21 cellular contexts compared by ENCODE assay signal in the genomic region with DNA sequence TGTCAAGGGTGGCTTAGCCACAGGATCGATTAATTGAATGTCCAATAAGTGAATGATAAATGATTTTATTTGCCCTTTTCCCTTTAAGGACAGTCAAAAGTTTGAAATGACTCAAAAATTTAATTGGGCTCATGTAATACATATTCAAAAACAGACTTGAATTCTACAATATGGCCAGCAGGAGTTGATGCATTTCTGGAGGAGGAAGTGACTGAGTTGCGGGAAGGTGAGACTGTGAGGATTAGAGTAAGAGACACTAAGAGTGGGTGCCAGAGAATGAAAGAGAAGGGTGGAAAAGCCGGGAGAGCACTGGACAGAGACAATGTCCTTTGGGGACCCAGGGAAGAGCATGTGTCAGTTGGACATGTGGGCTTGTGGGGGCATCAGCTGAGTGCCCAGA.
"Had no signal": no experiment of that assay in that cellular context is flagged by ENCODE, and none has a peak within 500 bp of the region (broad histone marks: within the 10 kb centered on the region; RNA-seq: fewer than 3 reads in every experiment).

No MANE protein-coding gene starts in this region.

- H3K9me3 ChIP-seq: colonic mucosa, gastrocnemius medialis, prostate gland, right atrium auricular region, SK-N-SH, suprapubic skin had no signal

- H3K4me2 ChIP-seq: SK-N-SH had no signal

- H3K27me3 ChIP-seq: colonic mucosa, gastrocnemius medialis, right atrium auricular region, suprapubic skin had no signal

- H3K9ac ChIP-seq: SK-N-SH had no signal

- H3K27ac Mint-ChIP-seq: brain; stimulated activated naive CD8-positive, alpha-beta T cell treated with anti-CD3 and anti-CD28 coated beads, Interleukin-15, amount 100 ng/mL, for 72 hours; type B pancreatic cell had no signal

- H3K4me3 ChIP-seq: colonic mucosa, gastrocnemius medialis, heart right ventricle, left ventricle myocardium inferior, prostate gland, right atrium auricular region, suprapubic skin had no signal

- H3K9me2 ChIP-seq: SK-N-SH had no signal

- H3K4me1 Mint-ChIP-seq: brain had no signal

- H3K36me3 ChIP-seq: colonic mucosa, gastrocnemius medialis, left ventricle myocardium inferior, prostate gland, right atrium auricular region had no signal

- H3K4me1 ChIP-seq: colonic mucosa, gastrocnemius medialis, heart right ventricle, left ventricle myocardium inferior, prostate gland, right atrium auricular region, suprapubic skin had no signal

- H3K4me3 Mint-ChIP-seq: brain; stimulated activated naive CD8-positive, alpha-beta T cell treated with anti-CD3 and anti-CD28 coated beads, Interleukin-15, amount 100 ng/mL, for 72 hours; type B pancreatic cell had no signal

- H3K36me3 Mint-ChIP-seq: brain had no signal

- H3K9me3 Mint-ChIP-seq: stimulated activated naive CD8-positive, alpha-beta T cell treated with anti-CD3 and anti-CD28 coated beads, Interleukin-15, amount 100 ng/mL, for 72 hours had no signal

- H3K27ac ChIP-seq: colonic mucosa, gastrocnemius medialis, heart right ventricle, left ventricle myocardium inferior, prostate gland, right atrium auricular region, suprapubic skin had no signal

- DNase-seq: activated gamma-delta T cell treated with Interleukin-2 at 50 U/mL for 16 hours; activated T-cell treated with anti-CD3 and anti-CD28 coated beads, Interleukin-2, amount 50 U/mL, for 1 hour; anterior cingulate cortex; central memory CD4-positive, alpha-beta T cell; colonic mucosa; erythroblast; gastrocnemius medialis; heart right ventricle; kidney glomerular epithelial cell; left ventricle myocardium inferior; mammary epithelial cell; SK-N-SH; stimulated activated CD4-positive, alpha-beta T cell treated with anti-CD3 and anti-CD28 coated beads, Interleukin-12 subunit alpha, Interleukin-12 subunit beta, amount 100 ng/mL, for 4 hours; stimulated activated CD4-positive, alpha-beta T cell treated with anti-CD3 and anti-CD28 coated beads, Interleukin-1b, Interleukin-23, amount 100 ng/mL, for 48 hours; stimulated activated naive CD8-positive, alpha-beta T cell treated with anti-CD3 and anti-CD28 coated beads, Interleukin-15, amount 100 ng/mL, for 72 hours had no signal

- H3K27me3 Mint-ChIP-seq: stimulated activated naive CD8-positive, alpha-beta T cell treated with anti-CD3 and anti-CD28 coated beads, Interleukin-15, amount 100 ng/mL, for 72 hours; type B pancreatic cell had no signal

- ATAC-seq: activated CD4-positive, CD25-positive, alpha-beta regulatory T cell treated with anti-CD3 and anti-CD28 coated beads, Interleukin-2, amount 50 U/mL, for 24 hours; gastrocnemius medialis; heart right ventricle; stimulated activated naive CD8-positive, alpha-beta T cell treated with anti-CD3 and anti-CD28 coated beads, Interleukin-15, amount 100 ng/mL, for 72 hours had no signal
